8 cellular contexts compared by ENCODE assay signal in genomic region chr2:207223051-207223450, GRCh38. TPM values are rescaled to one million over a fixed set of nuclear protein-coding genes. Genes with fewer than 3 reads are reported as not detected.
A peak's percentile ranks its signal among the peaks of the same experiment; 100 is the strongest.
DNase-seq lines count a peak whose midpoint lies in the region; ATAC-seq and TF ChIP-seq lines count a peak whose summit lies in the region.

No MANE protein-coding gene starts in this region.

- H3K27ac ChIP-seq in Karpas-422 (ENCODE audit: low read length): no peak overlapping the region

- no peak for TF ChIP-seq CTCF in GM13977 (IDR thresholded peaks at IDR 0.05; ENCODE audit: extremely low read depth, insufficient read depth, missing control alignments)
- TF ChIP-seq CTCF in epithelial cell of esophagus (IDR thresholded peaks at IDR 0.05; ENCODE audit: insufficient read depth, low read depth, low read length, missing control alignments): peak; percentile 30

- intact Hi-C loops in Right ventricle myocardium superior (cut with DNase I): no loop called here

- H3K27me3 ChIP-seq in Karpas-422 (ENCODE audit: low read length): no peaks in the 10 kb centered on the region

- no peaks in the 10 kb centered on the region for H3K9me2 ChIP-seq in Karpas-422 (replicated peaks; ENCODE audit: insufficient read depth, low read length)

- DNase-seq in GM13977 (ENCODE audit: low spot score) (peak; percentile 48), HPDE6-E6E7 (ENCODE audit: extremely low spot score) (peak; percentile 59), epithelial cell of esophagus (ENCODE audit: low read depth) (peak; percentile 89), left lobe of liver (ENCODE audit: low spot score) (no peak), Karpas-422 (no peak), NCI-H2081 (lab: John Stamatoyannopoulos, UW) (no peak), Right ventricle myocardium superior (no peak)

- H3K36me3 ChIP-seq in Karpas-422 (ENCODE audit: insufficient read depth, low read length): no peaks in the 10 kb centered on the region

- H3K4me1 ChIP-seq in Karpas-422 (ENCODE audit: low read length): no peaks in the 10 kb centered on the region

- no peak overlapping the region for H2AFZ ChIP-seq in Karpas-422 (ENCODE audit: low read length)

- no peak overlapping the region for H3K9ac ChIP-seq in Karpas-422 (ENCODE audit: low read length)

- H3K4me3 ChIP-seq in epithelial cell of esophagus (ENCODE audit: low read length) (no peak overlapping the region), Karpas-422 (ENCODE audit: low read length) (no peak overlapping the region)

- no peaks in the 10 kb centered on the region for H4K20me1 ChIP-seq in Karpas-422 (ENCODE audit: insufficient read depth, low read depth, low read length)

- no peak overlapping the region for H3K4me2 ChIP-seq in Karpas-422 (ENCODE audit: low read depth, low read length, poor library complexity, severe bottlenecking)

- no peaks in the 10 kb centered on the region for H3K9me3 ChIP-seq in Karpas-422 (ENCODE audit: low read length)

- no peaks in the 10 kb centered on the region for H3K79me2 ChIP-seq in Karpas-422 (ENCODE audit: low read length)

- in situ Hi-C loops in GM13977 (cut with MboI; ENCODE audit: low pct_unique_long_range_greater_than_20kb, low sequenced_read_pairs, unreplicated experiment): no loop called here

- ATAC-seq in GM21447 (IDR thresholded peaks at IDR 0.05; ENCODE audit: unreplicated experiment) (peak; percentile 85), left lobe of liver (no peak), Right ventricle myocardium superior (ENCODE audit: poor library complexity) (no peak)

RNA-seq across cellular contexts. Expression of gene KLF7, which starts 57.3 kb away (rescaled TPM):
- total RNA-seq in left lobe of liver: 9.7 TPM
- 6.5 and 8.8 TPM in 2 replicates for total RNA-seq in Karpas-422 (2014; rRNA removed; shearing (Covaris generic); ENCODE audit: low replicate concordance)
- total RNA-seq in Right ventricle myocardium superior: 19.2 TPM

Comparison
In these comparisons a context has a peak if more than half of its experiments do, and no peak if none do; other contexts are left out.
1. DNase-seq: peak in GM13977 (single experiment), HPDE6-E6E7 (single experiment) and epithelial cell of esophagus (single experiment); none in left lobe of liver (single experiment), Karpas-422 (single experiment), NCI-H2081 (0 of 2) and Right ventricle myocardium superior (single experiment).